ENCODE assay signal across 8 cellular contexts in the genomic region with DNA sequence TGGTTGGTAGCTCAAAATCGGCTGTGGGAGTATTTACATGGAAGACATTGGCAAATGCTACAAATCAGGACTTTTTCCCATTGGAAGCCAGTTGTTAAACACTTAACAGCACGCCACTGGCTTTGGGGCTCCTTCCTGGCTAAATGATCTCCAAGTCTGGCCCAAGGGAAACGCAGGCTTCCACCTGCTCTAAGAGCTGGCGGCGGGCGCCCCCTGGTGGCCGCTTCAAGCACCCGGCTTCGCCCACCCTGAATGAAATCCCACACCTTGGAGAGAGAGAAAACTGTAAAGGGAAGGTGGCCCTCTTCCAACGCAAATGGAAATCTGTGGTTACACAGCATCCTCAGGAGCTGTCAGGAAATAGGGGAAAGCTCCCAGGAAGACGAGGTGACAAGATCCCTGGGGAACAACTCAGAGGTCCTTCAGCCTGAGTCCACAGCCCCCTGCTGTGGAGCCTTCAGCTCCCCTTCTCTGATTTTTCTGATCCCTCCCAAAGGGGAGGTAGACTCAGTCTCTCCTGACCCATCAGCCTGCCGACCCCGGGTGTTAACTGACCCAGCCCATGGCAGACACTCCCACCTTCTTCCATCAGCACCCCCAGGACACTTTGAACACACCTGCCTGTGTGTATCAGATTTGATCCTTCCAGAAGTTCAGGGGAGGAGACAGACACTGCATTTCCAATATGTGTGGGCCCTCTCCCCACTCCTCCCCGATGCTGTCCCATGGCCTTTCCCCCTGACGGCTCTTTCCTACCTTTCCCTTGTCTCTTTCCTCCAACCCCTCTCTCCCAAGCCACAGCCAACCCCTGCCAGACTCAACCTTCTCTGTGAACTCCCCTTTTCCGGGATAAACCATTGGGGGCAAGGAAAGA. TPM values are rescaled to one million over a fixed set of nuclear protein-coding genes. Genes with fewer than 3 reads are reported as not detected.
DNase-seq lines count a peak whose midpoint lies in the region; ATAC-seq lines count a peak whose summit lies in the region.

No MANE protein-coding gene starts in this region.

- intact Hi-C loops in left cardiac atrium (cut with DNase I): loop anchor here (1.0 to 5.0 kb wide), 2 partner anchors 51 to 55 kb away; no protein-coding TSS in a partner anchor

- DNase-seq in DMS79 (lab: John Stamatoyannopoulos, UW) (peak; percentile 65), HCEC 1CT (peak; percentile 82), NCI-H1694 (lab: John Stamatoyannopoulos, UW) (peak; percentile 64), T-helper 1 cell (peak; percentile 57 to 75 (median 71)), amniotic epithelial cell (ENCODE audit: low read depth) (peak; percentile 73), left cardiac atrium (peak; percentile 84), renal cortical epithelial cell (ENCODE audit: low read depth) (peak; percentile 63)

- ATAC-seq in left cardiac atrium: peak; percentile 85 to 90
- ATAC-seq in HG02840 (IDR thresholded peaks at IDR 0.05; ENCODE audit: low FRiP score, unreplicated experiment): no peak

RNA-seq across cellular contexts. Expression of a gene that starts 15.4 kb away (rescaled TPM):
- total RNA-seq in left cardiac atrium (10 to 100 TPM in 1 of 2 donors, 1 to 10 TPM in 1; 4.5 to 12.5 TPM), renal cortical epithelial cell (0.35 and 2.3 TPM in 2 replicates)

RNA-seq across cellular contexts. Expression of a gene that starts 20.4 kb away (rescaled TPM):
- total RNA-seq in left cardiac atrium (1 to 10 TPM; 3.0 to 4.3 TPM), renal cortical epithelial cell (not detected in 2 replicates)

RNA-seq across cellular contexts. Expression of a gene that starts 55.9 kb away (rescaled TPM):
- total RNA-seq in left cardiac atrium (100 to 1,000 TPM; 241 to 261 TPM), renal cortical epithelial cell (101 and 149 TPM in 2 replicates)

RNA-seq across cellular contexts. Expression of a gene that starts 57.3 kb away (rescaled TPM):
- total RNA-seq in left cardiac atrium: 10 to 100 TPM; 24.5 to 25.3 TPM
- 33.3 and 53.7 TPM in 2 replicates for total RNA-seq in renal cortical epithelial cell
